Comparison of ENCODE assay signal across 16 cellular contexts in the genomic region with DNA sequence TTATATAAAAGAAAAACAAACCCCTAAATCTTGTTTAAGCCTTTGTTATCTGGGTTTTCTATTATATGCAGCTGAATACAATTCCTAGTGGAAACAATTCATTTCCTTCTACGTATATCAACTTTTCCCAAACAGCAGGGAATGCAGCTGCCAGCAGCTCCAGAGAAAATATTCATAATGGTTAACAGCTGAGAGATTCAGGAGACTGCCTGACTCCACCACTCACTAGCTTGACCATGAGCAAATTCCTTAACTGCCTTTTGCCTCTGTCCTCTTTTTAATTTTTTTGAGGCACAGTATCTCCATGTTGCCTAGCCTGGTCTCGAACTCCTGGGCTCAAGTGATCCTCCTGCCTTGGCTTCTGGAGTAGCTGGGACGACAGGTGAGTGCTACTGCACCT.
A peak's percentile ranks its signal among the peaks of the same experiment; 100 is the strongest.
DNase-seq lines count a peak whose midpoint lies in the region; ATAC-seq and TF ChIP-seq lines count a peak whose summit lies in the region.
"Had no signal": no experiment of that assay in that cellular context is flagged by ENCODE, and none has a peak within 500 bp of the region (broad histone marks: within the 10 kb centered on the region; RNA-seq: fewer than 3 reads in every experiment).

No MANE protein-coding gene starts in this region.

- H4K20me1 ChIP-seq in GM23248 (ENCODE audit: insufficient read depth) = no peaks in the 10 kb centered on the region
- H4K20me1 ChIP-seq: BLaER1 had no signal

- H3K27ac ChIP-seq in GM23248 (no peak overlapping the region), body of pancreas (no peak overlapping the region)
- H3K27ac ChIP-seq: BLaER1 had no signal

- peak overlapping the region; percentile 78 to 92 (median 90) for H3K27ac Mint-ChIP-seq in nephron
- H3K27ac Mint-ChIP-seq: CD8-positive, alpha-beta memory T cell; GM23338 had no signal

- TF ChIP-seq POLR2A in body of pancreas (IDR thresholded peaks at IDR 0.05) = no peak

- ATAC-seq in body of pancreas = no peak

- H3K9ac ChIP-seq in GM23248 = no peak overlapping the region
- H3K9ac ChIP-seq: BLaER1 had no signal

- H3K79me2 ChIP-seq in GM23248 (ENCODE audit: insufficient read depth) = no peaks in the 10 kb centered on the region

- no peaks in the 10 kb centered on the region for H3K9me3 Mint-ChIP-seq in nephron
- H3K9me3 Mint-ChIP-seq: GM23338 had no signal

- DNase-seq in AG08395 (ENCODE audit: low spot score) (peak; percentile 61), GM23248 (peak; percentile 32), kidney tubule cell (ENCODE audit: low spot score) (peak; percentile 9), body of pancreas (no peak), SHP77 (lab: John Stamatoyannopoulos, UW) (no peak), LoVo (ENCODE audit: low spot score) (no peak)
- DNase-seq: 8988T; ACHN; Caco-2; CD8-positive, alpha-beta memory T cell; DND-41; GF-D8; H7 had no signal

- H3K27me3 ChIP-seq in GM23248 (replicated peaks; ENCODE audit: insufficient read depth) (no peaks in the 10 kb centered on the region), body of pancreas (no peaks in the 10 kb centered on the region)
- H3K27me3 ChIP-seq: BLaER1 had no signal

- peaks cover 12% of the 10 kb centered on the region; the same call in 1 of the 2 replicates for H3F3A ChIP-seq in GM23248 (ENCODE audit: insufficient read depth)

- no peaks in the 10 kb centered on the region for H3K36me3 ChIP-seq in GM23248 (ENCODE audit: low read depth)
- no peaks in the 10 kb centered on the region for H3K36me3 ChIP-seq in body of pancreas (replicated peaks in 1 of 2; ENCODE audit: insufficient read depth in 1 of 2, low read depth in 2 of 2)
- H3K36me3 ChIP-seq: BLaER1 had no signal

- 24 to 26% methylated on average over 3 of the region's 3 CpGs for WGBS in GM23248 (ENCODE audit: low coverage in 1 of 2, low lambda C conversion rate in 2 of 2, missing lambda C conversion rate in 2 of 2), 2 experiments
- WGBS in body of pancreas, 2 donors = 44 to 63% methylated on average over 3 of the region's 3 CpGs

- no peaks in the 10 kb centered on the region for H3K9me2 ChIP-seq in GM23248 (ENCODE audit: insufficient read depth)

- H2AFZ ChIP-seq in GM23248 = no peak overlapping the region
- H2AFZ ChIP-seq: GM23338 had no signal

- intact Hi-C loops in body of pancreas (cut with DNase I) = no loop called here

- H3K36me3 Mint-ChIP-seq in nephron (ENCODE audit: low read depth) = peaks cover 4% of the 10 kb centered on the region

- in situ Hi-C loops in GM23248 (cut with MboI) = no loop called here

- TF ChIP-seq CTCF in nephron (IDR thresholded peaks at IDR 0.05; ENCODE audit: unreplicated experiment in 3 of 3) (no peak), body of pancreas (IDR thresholded peaks at IDR 0.05) (no peak)

- H3K9me3 ChIP-seq in GM23248 (ENCODE audit: low read depth) (no peaks in the 10 kb centered on the region), body of pancreas (no peaks in the 10 kb centered on the region)
- H3K9me3 ChIP-seq: BLaER1, Caco-2 had no signal

- H3K27me3 Mint-ChIP-seq in nephron (ENCODE audit: low read depth) = peaks cover 6% of the 10 kb centered on the region
- H3K27me3 Mint-ChIP-seq: CD8-positive, alpha-beta memory T cell had no signal

- 0 out of 2 replicates have a peak, but pooled peaks cover 8% of the 10 kb centered on the region for H3K4me1 ChIP-seq in GM23248 (ENCODE audit: insufficient read depth)
- H3K4me1 ChIP-seq in body of pancreas = no peaks in the 10 kb centered on the region
- H3K4me1 ChIP-seq: Caco-2 had no signal

- no peak overlapping the region for H3K4me2 ChIP-seq in GM23248 (ENCODE audit: unreplicated experiment)
- H3K4me2 ChIP-seq: BLaER1, GM23338 had no signal

- no peak overlapping the region for H3K4me3 ChIP-seq in GM23248
- H3K4me3 ChIP-seq in body of pancreas = no peak overlapping the region
- H3K4me3 ChIP-seq: BLaER1, GM23338 had no signal

- no peak overlapping the region for H3K4me3 Mint-ChIP-seq in nephron
- H3K4me3 Mint-ChIP-seq: CD8-positive, alpha-beta memory T cell; GM23338 had no signal

- H3K4me1 Mint-ChIP-seq in nephron = peaks cover 52% of the 10 kb centered on the region
- H3K4me1 Mint-ChIP-seq: CD8-positive, alpha-beta memory T cell had no signal

Comparison
In these comparisons a context has a peak if more than half of its experiments do, and no peak if none do; other contexts are left out.
1. DNase-seq: peak in AG08395 (single experiment), GM23248 (single experiment) and kidney tubule cell (single experiment); none in body of pancreas (0 of 4), SHP77 (0 of 2) and LoVo (single experiment).